Comparison of ENCODE assay signal across 1 cellular context in genomic region chr12:116263844-116264243, GRCh38.
TF ChIP-seq lines count a peak whose summit lies in the region.

No MANE protein-coding gene starts in this region.

TF ChIP-seq in K562, 482 proteins besides CTCF, POLR2A, EP300 and RAD21 (continued from another document):
- no peak for TF ChIP-seq MLLT1 (IDR thresholded peaks at IDR 0.05)
- TF ChIP-seq ZNF232 (CRISPR knock-in tag; IDR thresholded peaks at IDR 0.05): no peak
- TF ChIP-seq CBX3 (IDR thresholded peaks at IDR 0.05; ENCODE audit: borderline replicate concordance in 1 of 2, low read length in 2 of 2): no peak
- no peak for TF ChIP-seq RBM17 (IDR thresholded peaks at IDR 0.05; ENCODE audit: borderline replicate concordance, low read depth, low read length)
- TF ChIP-seq ETS1 (conservative IDR thresholded peaks at IDR 0.05; ENCODE audit: control insufficient read depth, low read depth, low read length): no peak
- no peak for TF ChIP-seq ZNF408 (CRISPR knock-in tag; IDR thresholded peaks at IDR 0.05; ENCODE audit: low read depth)
- TF ChIP-seq BRF2 (IDR thresholded peaks at IDR 0.05; ENCODE audit: borderline replicate concordance, insufficient read depth, insufficient read length): no peak
- no peak for TF ChIP-seq BCLAF1 (IDR thresholded peaks at IDR 0.05; ENCODE audit: borderline replicate concordance in 1 of 2, control insufficient read depth in 1 of 2, low read depth in 2 of 2, low read length in 1 of 2)
- TF ChIP-seq ZBTB11 (CRISPR knock-in tag; IDR thresholded peaks at IDR 0.05): no peak
- TF ChIP-seq REST (CRISPR knock-in tag; IDR thresholded peaks at IDR 0.05; ENCODE audit: low read depth): no peak
- TF ChIP-seq E2F4 (CRISPR knock-in tag; IDR thresholded peaks at IDR 0.05; ENCODE audit: low read depth): no peak
- no peak for TF ChIP-seq ZNF717 (CRISPR knock-in tag; IDR thresholded peaks at IDR 0.05)
- no peak for TF ChIP-seq DLX4 (CRISPR knock-in tag; IDR thresholded peaks at IDR 0.05)
- no peak for TF ChIP-seq ZC3H11A (IDR thresholded peaks at IDR 0.05; ENCODE audit: low read depth, low read length)
- no peak for TF ChIP-seq THRB (CRISPR knock-in tag; conservative IDR thresholded peaks at IDR 0.05)
- TF ChIP-seq ZBED1 (IDR thresholded peaks at IDR 0.05): no peak
